Comparison of ENCODE assay signal across 32 cellular contexts in genomic region chrX:107601759-107602158, GRCh38. TPM values are rescaled to one million over a fixed set of nuclear protein-coding genes. Genes with fewer than 3 reads are reported as not detected.
A peak's percentile ranks its signal among the peaks of the same experiment; 100 is the strongest.
DNase-seq lines count a peak whose midpoint lies in the region; ATAC-seq and TF ChIP-seq lines count a peak whose summit lies in the region.
"Had no signal": no experiment of that assay in that cellular context is flagged by ENCODE, and none has a peak within 500 bp of the region (broad histone marks: within the 10 kb centered on the region; RNA-seq: fewer than 3 reads in every experiment).

No MANE protein-coding gene starts in this region.

- ATAC-seq in Right ventricle myocardium inferior = no peak
- ATAC-seq in GM21529 (IDR thresholded peaks at IDR 0.05; ENCODE audit: unreplicated experiment) = no peak
- no peak for ATAC-seq in PC-3
- ATAC-seq: CD8-positive, alpha-beta T cell had no signal

- WGBS in trophoblast cell (ENCODE audit: extremely low coverage, insufficient coverage, insufficient read length) = no CpG with 5 or more reads among the region's 16 CpGs

- no peak overlapping the region for H3K14ac ChIP-seq in trophoblast cell (ENCODE audit: low read length)

- no peaks in the 10 kb centered on the region for H3F3A ChIP-seq in PC-3 (ENCODE audit: low read length, unreplicated experiment)

- H2BK12ac ChIP-seq in trophoblast cell (ENCODE audit: low read length) = no peak overlapping the region

- POLR2A ChIA-PET in PC-3 (lab: Charles Lee; ENCODE audit: unreplicated experiment) = no interaction called here

- H3K79me1 ChIP-seq in trophoblast cell (ENCODE audit: low read length) = no peaks in the 10 kb centered on the region

- peak overlapping the region; percentile 47 for H4K12ac ChIP-seq in trophoblast cell (ENCODE audit: low read depth, low read length)

- no peak overlapping the region for H2AK5ac ChIP-seq in trophoblast cell (ENCODE audit: low read length)

- no peak for TF ChIP-seq CTCF in right atrium auricular region (IDR thresholded peaks at IDR 0.05)
- TF ChIP-seq CTCF in PC-3 (conservative IDR thresholded peaks at IDR 0.05; ENCODE audit: low read depth, low read length) = no peak

- H3K9ac ChIP-seq in trophoblast cell (ENCODE audit: low read length) (no peak overlapping the region), PC-3 (ENCODE audit: low read length) (no peak overlapping the region)
- H3K9ac ChIP-seq: BLaER1; BLaER1 treated with 17β-estradiol and CSF1 and Interleukin-3, amounts not matched to agents 10 nM and 100 nM had no signal

- no peak overlapping the region for H4K8ac ChIP-seq in trophoblast cell (ENCODE audit: low read depth, low read length)

- no peak overlapping the region for H3K4me2 ChIP-seq in trophoblast cell (ENCODE audit: low read length)
- no peak overlapping the region for H3K4me2 ChIP-seq in PC-3 (ENCODE audit: low read length)
- H3K4me2 ChIP-seq: A549; BLaER1; BLaER1 treated with 17β-estradiol and CSF1 and Interleukin-3, amounts not matched to agents 10 nM and 100 nM had no signal

- H3K4me3 ChIP-seq in right atrium auricular region (no peak overlapping the region), H7 (ENCODE audit: insufficient read depth, low read depth, low read length) (no peak overlapping the region), trophoblast cell (ENCODE audit: low read depth, low read length) (no peak overlapping the region), PC-3 (ENCODE audit: low read length) (no peak overlapping the region)
- H3K4me3 ChIP-seq: A549; BLaER1; BLaER1 treated with 17β-estradiol and CSF1 and Interleukin-3, amounts not matched to agents 10 nM and 100 nM had no signal

- H2BK5ac ChIP-seq in trophoblast cell (ENCODE audit: low read depth, low read length, poor library complexity) = no peak overlapping the region

- peak; percentile 36 for DNase-seq in right atrium auricular region (ENCODE audit: low spot score)
- no peak for DNase-seq in Right ventricle myocardium inferior (ENCODE audit: missing footprints)
- DNase-seq in H7 = peak; percentile 31
- DNase-seq in iPS-NIHi7 (ENCODE audit: extremely low spot score) = peak; percentile 4
- no peak for DNase-seq in trophoblast cell
- no peak for DNase-seq in PC-3
- no peak for DNase-seq in erythroblast (lab: John Stamatoyannopoulos, UW)
- DNase-seq: 8988T; ACHN; AML-193; BE2C; Caco-2; Calu3; CD4-positive, alpha-beta memory T cell; CD4-positive, alpha-beta T cell; CD4-positive, CD25-positive, alpha-beta regulatory T cell; CD8-positive, alpha-beta memory T cell; CD8-positive, alpha-beta T cell; COR-L47; DMS 273 treated with DMSO at 0.1 percent for 48 hours; DMS153; DMS53; DMS79; DMS79 treated with DMSO at 0.1 percent for 48 hours; DND-41; EL had no signal

- TF ChIP-seq POLR2A in erythroblast (IDR thresholded peaks at IDR 0.05; ENCODE audit: low read length) = no peak

- CTCF ChIA-PET in PC-3 (lab: Charles Lee) = no interaction called here

- intact Hi-C loops in Right ventricle myocardium inferior (cut with DNase I) (no loop called here), PC-3 (cut with micrococcal nuclease) (no loop called here)

- H3K36me3 ChIP-seq in right atrium auricular region = no peaks in the 10 kb centered on the region
- no peaks in the 10 kb centered on the region for H3K36me3 ChIP-seq in H7 (replicated peaks; ENCODE audit: control insufficient read depth, insufficient read depth, low read length)
- H3K36me3 ChIP-seq in trophoblast cell (ENCODE audit: control insufficient read depth in 1 of 2, insufficient read depth in 2 of 2, low read length in 2 of 2) = no peaks in the 10 kb centered on the region
- no peaks in the 10 kb centered on the region for H3K36me3 ChIP-seq in PC-3 (ENCODE audit: low read depth, low read length)
- H3K36me3 ChIP-seq: BE2C; BLaER1; BLaER1 treated with 17β-estradiol and CSF1 and Interleukin-3, amounts not matched to agents 10 nM and 100 nM had no signal

- H3K9me3 ChIP-seq in right atrium auricular region (no peaks in the 10 kb centered on the region), trophoblast cell (ENCODE audit: insufficient read depth, low read depth, low read length) (no peaks in the 10 kb centered on the region), PC-3 (ENCODE audit: low read length) (no peaks in the 10 kb centered on the region)
- H3K9me3 ChIP-seq: A549; BE2C; BLaER1; BLaER1 treated with 17β-estradiol and CSF1 and Interleukin-3, amounts not matched to agents 10 nM and 100 nM; Caco-2 had no signal

- H3K79me2 ChIP-seq in trophoblast cell (ENCODE audit: control insufficient read depth, insufficient read depth, low read length, poor library complexity) = no peaks in the 10 kb centered on the region
- H3K79me2 ChIP-seq in PC-3 (ENCODE audit: low read length) = no peaks in the 10 kb centered on the region

- H3K18ac ChIP-seq in trophoblast cell (ENCODE audit: low read length) = no peak overlapping the region

- no peak overlapping the region for H3K4ac ChIP-seq in trophoblast cell (ENCODE audit: low read depth, low read length)

- H3K27me3 ChIP-seq in right atrium auricular region (no peaks in the 10 kb centered on the region), H7 (ENCODE audit: control insufficient read depth, insufficient read depth, low read length) (no peaks in the 10 kb centered on the region), trophoblast cell (ENCODE audit: insufficient read depth, low read length) (no peaks in the 10 kb centered on the region), PC-3 (ENCODE audit: low read length) (no peaks in the 10 kb centered on the region)
- H3K27me3 ChIP-seq: BE2C had no signal

- H3K27ac ChIP-seq in right atrium auricular region (no peak overlapping the region), trophoblast cell (ENCODE audit: low read depth, low read length) (no peak overlapping the region), PC-3 (ENCODE audit: low read length) (no peak overlapping the region)
- H3K27ac ChIP-seq: 22Rv1; A549; BLaER1; BLaER1 treated with 17β-estradiol and CSF1 and Interleukin-3, amounts not matched to agents 10 nM and 100 nM; C4-2B had no signal

- no peak overlapping the region for H3K23ac ChIP-seq in trophoblast cell (ENCODE audit: low read length)

- no peak overlapping the region for H2AFZ ChIP-seq in trophoblast cell (ENCODE audit: insufficient read depth, low read length, poor library complexity)
- no peak overlapping the region for H2AFZ ChIP-seq in PC-3 (ENCODE audit: low read length)

- no peaks in the 10 kb centered on the region for H4K20me1 ChIP-seq in PC-3 (ENCODE audit: low read length)
- H4K20me1 ChIP-seq: BLaER1 had no signal

- H3K9me2 ChIP-seq in PC-3 (replicated peaks; ENCODE audit: low read length) = no peaks in the 10 kb centered on the region

- no peaks in the 10 kb centered on the region for H3K4me1 ChIP-seq in right atrium auricular region
- peaks cover 0 to 5% of the 10 kb centered on the region in 2 experiments for H3K4me1 ChIP-seq in trophoblast cell (ENCODE audit: control insufficient read depth in 1 of 2, insufficient read depth in 2 of 2, low read length in 2 of 2)
- peaks cover 11% of the 10 kb centered on the region for H3K4me1 ChIP-seq in PC-3 (ENCODE audit: insufficient read depth, low read length)
- H3K4me1 ChIP-seq: A549; BE2C; BLaER1; BLaER1 treated with 17β-estradiol and CSF1 and Interleukin-3, amounts not matched to agents 10 nM and 100 nM; Caco-2 had no signal

- no peak overlapping the region for H4K91ac ChIP-seq in trophoblast cell (ENCODE audit: low read depth, low read length)

- no TSS peak for BruUV-seq in PC-3 (replicated peaks; lab: Mats Ljungman, UMichigan)

- H2BK120ac ChIP-seq in trophoblast cell (ENCODE audit: insufficient read depth, low read length, poor library complexity) = no peak overlapping the region

RNA-seq across cellular contexts. Expression of gene PRPS1, which starts 26.6 kb away (rescaled TPM):
- total RNA-seq in right atrium auricular region (10 to 100 TPM; 19.0 to 23.8 TPM), Right ventricle myocardium inferior (24.1 TPM), PC-3 (2014; rRNA removed) (57.0 and 70.8 TPM in 2 replicates)
- total RNA-seq in H7 (2014; rRNA removed; shearing (Covaris generic)) = 231 and 248 TPM in 2 replicates
- 12.3 and 13.8 TPM in 2 replicates for polyA plus RNA-seq in trophoblast cell (2013)

Comparison
In these comparisons a context has a peak if more than half of its experiments do, and no peak if none do; other contexts are left out.
1. DNase-seq: peak in right atrium auricular region (single experiment), H7 (single experiment) and iPS-NIHi7 (single experiment); none in Right ventricle myocardium inferior (single experiment), trophoblast cell (0 of 2), PC-3 (single experiment) and erythroblast (0 of 2).